11 cellular contexts compared by ENCODE assay signal in genomic region chrX:124223524-124223923, GRCh38.
A peak's percentile ranks its signal among the peaks of the same experiment; 100 is the strongest.
DNase-seq lines count a peak whose midpoint lies in the region; ATAC-seq lines count a peak whose summit lies in the region.
"Had no signal": no experiment of that assay in that cellular context is flagged by ENCODE, and none has a peak within 500 bp of the region (broad histone marks: within the 10 kb centered on the region; RNA-seq: fewer than 3 reads in every experiment).

No MANE protein-coding gene starts in this region.

- no peak overlapping the region for H3K9ac ChIP-seq in SK-N-MC (ENCODE audit: insufficient read length)

- ATAC-seq in activated T-cell treated with anti-CD3 and anti-CD28 coated beads, Interleukin-2, amount 50 U/mL, for 72 hours (replicated peaks in 1 of 2) = peak; percentile 72
- ATAC-seq in central memory CD8-positive, alpha-beta T cell (replicated peaks; ENCODE audit: extremely low read depth, poor library complexity, severe bottlenecking) = peak; percentile 52
- peak; percentile 76 for ATAC-seq in stimulated activated effector memory CD8-positive, alpha-beta T cell treated with anti-CD3 and anti-CD28 coated beads, Interleukin-12 subunit alpha, Interleukin-12 subunit beta, amount 100 ng/mL, for 72 hours
- no peak for ATAC-seq in GM21619 (IDR thresholded peaks at IDR 0.05; ENCODE audit: unreplicated experiment)

- intact Hi-C loops in posterior cingulate gyrus (cut with DNase I) = no loop called here

- H3K27ac ChIP-seq in SK-N-MC = peak overlapping the region; percentile 35; the same call in 1 of the 2 replicates

- peak in 1 of 2 donors; percentile 31 for DNase-seq in activated T-cell treated with anti-CD3 and anti-CD28 coated beads, Interleukin-2, amount 50 U/mL, for 72 hours
- DNase-seq in activated T-cell treated with anti-CD3 and anti-CD28 coated beads for 4 hours (no peak), SK-N-MC (ENCODE audit: low read depth, low spot score) (no peak), posterior cingulate gyrus (no peak), glomerular visceral epithelial cell (ENCODE audit: extremely low spot score) (no peak)
- no peak for DNase-seq in central memory CD8-positive, alpha-beta T cell (ENCODE audit: low spot score in 2 of 2)
- DNase-seq in stimulated activated effector memory CD8-positive, alpha-beta T cell treated with anti-CD3 and anti-CD28 coated beads, Interleukin-12 subunit alpha, Interleukin-12 subunit beta, amount 100 ng/mL, for 72 hours (ENCODE audit: low spot score in 2 of 2) = no peak
- DNase-seq: amniotic stem cell, NCI-H510A treated with DMSO at 0.1 percent for 48 hours, SHP77 had no signal

- no peaks in the 10 kb centered on the region for H3K9me3 Mint-ChIP-seq in activated T-cell treated with anti-CD3 and anti-CD28 coated beads, Interleukin-2, amount 50 U/mL, for 72 hours
- no peaks in the 10 kb centered on the region for H3K9me3 Mint-ChIP-seq in central memory CD8-positive, alpha-beta T cell
- no peaks in the 10 kb centered on the region for H3K9me3 Mint-ChIP-seq in stimulated activated effector memory CD8-positive, alpha-beta T cell treated with anti-CD3 and anti-CD28 coated beads, Interleukin-12 subunit alpha, Interleukin-12 subunit beta, amount 100 ng/mL, for 72 hours

- H3K36me3 ChIP-seq in SK-N-MC (ENCODE audit: insufficient read depth, low read length) = no peaks in the 10 kb centered on the region

- H3K36me3 Mint-ChIP-seq in activated T-cell treated with anti-CD3 and anti-CD28 coated beads, Interleukin-2, amount 50 U/mL, for 72 hours (ENCODE audit: insufficient read depth in 2 of 2) = no peaks in the 10 kb centered on the region
- H3K36me3 Mint-ChIP-seq in central memory CD8-positive, alpha-beta T cell (ENCODE audit: insufficient read depth) = peaks cover 3% of the 10 kb centered on the region
- H3K36me3 Mint-ChIP-seq in stimulated activated effector memory CD8-positive, alpha-beta T cell treated with anti-CD3 and anti-CD28 coated beads, Interleukin-12 subunit alpha, Interleukin-12 subunit beta, amount 100 ng/mL, for 72 hours = peaks cover 6% of the 10 kb centered on the region

- no peaks in the 10 kb centered on the region for H3K9me3 ChIP-seq in SK-N-MC (ENCODE audit: low read depth, low read length)

- peak overlapping the region; percentile 9 for H3K27ac Mint-ChIP-seq in activated T-cell treated with anti-CD3 and anti-CD28 coated beads, Interleukin-2, amount 50 U/mL, for 72 hours
- H3K27ac Mint-ChIP-seq in central memory CD8-positive, alpha-beta T cell (ENCODE audit: low read depth) = peak overlapping the region; percentile 81
- peak overlapping the region; percentile 67 for H3K27ac Mint-ChIP-seq in stimulated activated effector memory CD8-positive, alpha-beta T cell treated with anti-CD3 and anti-CD28 coated beads, Interleukin-12 subunit alpha, Interleukin-12 subunit beta, amount 100 ng/mL, for 72 hours

- H3K4me1 Mint-ChIP-seq in activated T-cell treated with anti-CD3 and anti-CD28 coated beads, Interleukin-2, amount 50 U/mL, for 72 hours (ENCODE audit: low read depth) = peaks cover 35% of the 10 kb centered on the region
- H3K4me1 Mint-ChIP-seq in central memory CD8-positive, alpha-beta T cell = peaks cover 49% of the 10 kb centered on the region
- H3K4me1 Mint-ChIP-seq in stimulated activated effector memory CD8-positive, alpha-beta T cell treated with anti-CD3 and anti-CD28 coated beads, Interleukin-12 subunit alpha, Interleukin-12 subunit beta, amount 100 ng/mL, for 72 hours = peaks cover 30% of the 10 kb centered on the region

- peak overlapping the region; percentile 3 to 51 for H3K4me3 Mint-ChIP-seq in activated T-cell treated with anti-CD3 and anti-CD28 coated beads, Interleukin-2, amount 50 U/mL, for 72 hours
- H3K4me3 Mint-ChIP-seq in central memory CD8-positive, alpha-beta T cell = peak overlapping the region; percentile 54
- peak overlapping the region; percentile 60 for H3K4me3 Mint-ChIP-seq in stimulated activated effector memory CD8-positive, alpha-beta T cell treated with anti-CD3 and anti-CD28 coated beads, Interleukin-12 subunit alpha, Interleukin-12 subunit beta, amount 100 ng/mL, for 72 hours

- H3K4me3 ChIP-seq in SK-N-MC = no peak overlapping the region

- H3K27me3 Mint-ChIP-seq in activated T-cell treated with anti-CD3 and anti-CD28 coated beads, Interleukin-2, amount 50 U/mL, for 72 hours (ENCODE audit: low read depth) = peaks cover 7% of the 10 kb centered on the region
- no peaks in the 10 kb centered on the region for H3K27me3 Mint-ChIP-seq in central memory CD8-positive, alpha-beta T cell

Comparison
In these comparisons a context has a peak if more than half of its experiments do, and no peak if none do; other contexts are left out.
1. H3K27ac Mint-ChIP-seq: peak in every context shown above with its lines; median percentile 81 in central memory CD8-positive, alpha-beta T cell; 67 in stimulated activated effector memory CD8-positive, alpha-beta T cell treated with anti-CD3 and anti-CD28 coated beads, Interleukin-12 subunit alpha, Interleukin-12 subunit beta, amount 100 ng/mL, for 72 hours; 9 in activated T-cell treated with anti-CD3 and anti-CD28 coated beads, Interleukin-2, amount 50 U/mL, for 72 hours.